1 cellular context compared by ENCODE assay signal in genomic region chr12:18221726-18222125, GRCh38.
TF ChIP-seq lines count a peak whose summit lies in the region.

No MANE protein-coding gene starts in this region.

TF ChIP-seq in H1, 55 proteins besides CTCF, POLR2A, EP300 and RAD21 (continued from another document):
- TF ChIP-seq, protein P1, sequence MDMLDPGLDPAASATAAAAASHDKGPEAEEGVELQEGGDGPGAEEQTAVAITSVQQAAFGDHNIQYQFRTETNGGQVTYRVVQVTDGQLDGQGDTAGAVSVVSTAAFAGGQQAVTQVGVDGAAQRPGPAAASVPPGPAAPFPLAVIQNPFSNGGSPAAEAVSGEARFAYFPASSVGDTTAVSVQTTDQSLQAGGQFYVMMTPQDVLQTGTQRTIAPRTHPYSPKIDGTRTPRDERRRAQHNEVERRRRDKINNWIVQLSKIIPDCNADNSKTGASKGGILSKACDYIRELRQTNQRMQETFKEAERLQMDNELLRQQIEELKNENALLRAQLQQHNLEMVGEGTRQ (IDR thresholded peaks at IDR 0.05; ENCODE audit: low read length), result no peak
- TF ChIP-seq SP2 (IDR thresholded peaks at IDR 0.05; ENCODE audit: low read length) (no peak), FOSL1 (IDR thresholded peaks at IDR 0.05; ENCODE audit: insufficient read depth, low read depth, low read length) (no peak), EZH2 (IDR thresholded peaks at IDR 0.05; ENCODE audit: low read depth, low read length, severe bottlenecking) (no peak), TEAD4 (IDR thresholded peaks at IDR 0.05; ENCODE audit: low read depth, low read length) (no peak), ASH2L (IDR thresholded peaks at IDR 0.05; ENCODE audit: low read length) (no peak), CHD2 (IDR thresholded peaks at IDR 0.05; ENCODE audit: low read length) (no peak), RFX5 (IDR thresholded peaks at IDR 0.05; ENCODE audit: borderline replicate concordance, low read depth, low read length) (no peak), MAFK (IDR thresholded peaks at IDR 0.05; ENCODE audit: low read depth, low read length) (no peak)
TF ChIP-seq in H1: peak in this region for 0.
